25 cellular contexts compared by ENCODE assay signal in genomic region chr2:159608108-159608507, GRCh38.
"Had no signal": no experiment of that assay in that cellular context is flagged by ENCODE, and none has a peak within 500 bp of the region (broad histone marks: within the 10 kb centered on the region; RNA-seq: fewer than 3 reads in every experiment).

No MANE protein-coding gene starts in this region.

- ATAC-seq: left colon; naive thymus-derived CD8-positive, alpha-beta T cell; right lobe of liver; stimulated activated memory B cell treated with anti-CD40 and anti-IgM and Interleukin-4, amounts not matched to agents 10 μg/mL and 1 μg/mL and 100 μg/mL, for 72 hours; stimulated activated naive CD8-positive, alpha-beta T cell treated with anti-CD3 and anti-CD28 coated beads, Interleukin-15, amount 100 ng/mL, for 72 hours had no signal

- H3K36me3 ChIP-seq: left lung, neural progenitor cell, ovary, right atrium auricular region, right lobe of liver, tibial nerve, vagina had no signal

- H3K9ac ChIP-seq: neural progenitor cell had no signal

- DNase-seq: hypothalamus; immature natural killer cell; kidney; left colon; left lung; naive thymus-derived CD8-positive, alpha-beta T cell; ovary; right lobe of liver; stimulated activated CD4-positive, alpha-beta T cell treated with anti-CD3 and anti-CD28 coated beads, Interleukin-1b, Interleukin-23, amount 100 ng/mL, for 48 hours; stimulated activated CD4-positive, alpha-beta T cell treated with anti-CD3 and anti-CD28 coated beads, Interleukin-2, amount 100 ng/mL, for 48 hours; stimulated activated CD4-positive, alpha-beta T cell treated with anti-CD3 and anti-CD28 coated beads, Interleukin-4, amount 100 ng/mL, for 4 hours; stimulated activated CD8-positive, alpha-beta memory T cell treated with anti-CD3 and anti-CD28 coated beads, Interleukin-4, amount 100 ng/mL, for 48 hours; stimulated activated naive CD4-positive, alpha-beta T cell treated with Interleukin-2 at 50 U/mL for 16 hours; stimulated activated naive CD8-positive, alpha-beta T cell treated with anti-CD3 and anti-CD28 coated beads, Interleukin-15, amount 100 ng/mL, for 72 hours; substantia nigra had no signal

- H3K4me3 Mint-ChIP-seq: immature natural killer cell; naive thymus-derived CD8-positive, alpha-beta T cell; nephron; neural progenitor cell; stimulated activated memory B cell treated with anti-CD40 and anti-IgM and Interleukin-4, amounts not matched to agents 10 μg/mL and 1 μg/mL and 100 μg/mL, for 72 hours; stimulated activated naive CD8-positive, alpha-beta T cell treated with anti-CD3 and anti-CD28 coated beads, Interleukin-15, amount 100 ng/mL, for 72 hours; type B pancreatic cell had no signal

- H3K27ac Mint-ChIP-seq: immature natural killer cell; naive thymus-derived CD8-positive, alpha-beta T cell; neural progenitor cell; progenitor cell of endocrine pancreas; stimulated activated memory B cell treated with anti-CD40 and anti-IgM and Interleukin-4, amounts not matched to agents 10 μg/mL and 1 μg/mL and 100 μg/mL, for 72 hours; stimulated activated naive CD8-positive, alpha-beta T cell treated with anti-CD3 and anti-CD28 coated beads, Interleukin-15, amount 100 ng/mL, for 72 hours; type B pancreatic cell had no signal

- H3K4me3 ChIP-seq: left lung, lung, neural progenitor cell, ovary, right atrium auricular region, right lobe of liver, smooth muscle cell, tibial nerve, vagina had no signal

- H3K27me3 ChIP-seq: left lung, neural progenitor cell, ovary, right atrium auricular region, right lobe of liver, tibial nerve, vagina had no signal

- H3K9me3 Mint-ChIP-seq: immature natural killer cell; naive thymus-derived CD8-positive, alpha-beta T cell; nephron; neural progenitor cell; stimulated activated memory B cell treated with anti-CD40 and anti-IgM and Interleukin-4, amounts not matched to agents 10 μg/mL and 1 μg/mL and 100 μg/mL, for 72 hours; stimulated activated naive CD8-positive, alpha-beta T cell treated with anti-CD3 and anti-CD28 coated beads, Interleukin-15, amount 100 ng/mL, for 72 hours; type B pancreatic cell had no signal

- H3K4me2 ChIP-seq: neural progenitor cell, smooth muscle cell had no signal

- H3K27me3 Mint-ChIP-seq: progenitor cell of endocrine pancreas; stimulated activated memory B cell treated with anti-CD40 and anti-IgM and Interleukin-4, amounts not matched to agents 10 μg/mL and 1 μg/mL and 100 μg/mL, for 72 hours; stimulated activated naive CD8-positive, alpha-beta T cell treated with anti-CD3 and anti-CD28 coated beads, Interleukin-15, amount 100 ng/mL, for 72 hours; type B pancreatic cell had no signal

- H3K27ac ChIP-seq: neural progenitor cell, ovary, right lobe of liver, tibial nerve, vagina had no signal

- H3K4me1 Mint-ChIP-seq: immature natural killer cell; naive thymus-derived CD8-positive, alpha-beta T cell; stimulated activated memory B cell treated with anti-CD40 and anti-IgM and Interleukin-4, amounts not matched to agents 10 μg/mL and 1 μg/mL and 100 μg/mL, for 72 hours; stimulated activated naive CD8-positive, alpha-beta T cell treated with anti-CD3 and anti-CD28 coated beads, Interleukin-15, amount 100 ng/mL, for 72 hours had no signal

- H3K9me3 ChIP-seq: left lung, ovary, right atrium auricular region, right lobe of liver, tibial nerve, vagina had no signal

- H3K36me3 Mint-ChIP-seq: immature natural killer cell; stimulated activated memory B cell treated with anti-CD40 and anti-IgM and Interleukin-4, amounts not matched to agents 10 μg/mL and 1 μg/mL and 100 μg/mL, for 72 hours had no signal
